8 cellular contexts compared by ENCODE assay signal in genomic region chr1:42924249-42925131, GRCh38. TPM values are rescaled to one million over a fixed set of nuclear protein-coding genes. Genes with fewer than 3 reads are reported as not detected.
A peak's percentile ranks its signal among the peaks of the same experiment; 100 is the strongest.
DNase-seq lines count a peak whose midpoint lies in the region; ATAC-seq, FAIRE-seq and TF ChIP-seq lines count a peak whose summit lies in the region.

No MANE protein-coding gene starts in this region.

- intact Hi-C loops in kidney (cut with DNase I): no loop called here

- FAIRE-seq in kidney (lab: Jason Lieb, UNC): no peak

- H3K4me3 ChIP-seq in AG09309 (ENCODE audit: control insufficient read depth, low read depth, low read length): peak overlapping the region; percentile 93
- peak overlapping the region; percentile 72 to 90 for H3K4me3 ChIP-seq in kidney (ENCODE audit: low read length in 2 of 2)

- H3K4me1 ChIP-seq in kidney (ENCODE audit: control insufficient read depth in 1 of 2, insufficient read depth in 1 of 2, low read depth in 1 of 2, low read length in 2 of 2): peaks cover 0 to 4% of the 10 kb centered on the region in 2 donors

- peak overlapping the region; percentile 70 to 79 for H3K9ac ChIP-seq in kidney (ENCODE audit: low read length in 2 of 2)

- peak overlapping the region; percentile 80 to 93 for H3K27ac ChIP-seq in kidney (ENCODE audit: low read depth in 2 of 2, low read length in 2 of 2)

- peak; percentile 89 for ATAC-seq in GM18907 (IDR thresholded peaks at IDR 0.05; ENCODE audit: unreplicated experiment)
- peak; percentile 92 for ATAC-seq in HG03159 (IDR thresholded peaks at IDR 0.05; ENCODE audit: unreplicated experiment)
- peak; percentile 94 for ATAC-seq in activated CD4-positive, CD25-positive, alpha-beta regulatory T cell treated with anti-CD3 and anti-CD28 coated beads, Interleukin-2, amount 50 U/mL, for 24 hours

- TF ChIP-seq CTCF in AG09309 (IDR thresholded peaks at IDR 0.05; ENCODE audit: control insufficient read depth, insufficient read depth, low read depth, low read length, missing control alignments): peak; percentile 15
- TF ChIP-seq CTCF in kidney (IDR thresholded peaks at IDR 0.05; ENCODE audit: borderline replicate concordance, extremely low read depth, insufficient read depth): no peak

- DNase-seq in AG09309 (ENCODE audit: low read depth): no peak
- DNase-seq in NCI-H226: peak; percentile 56
- DNase-seq in cerebellar nuclear complex (lab: John Stamatoyannopoulos, UW): peak; percentile 81 to 82
- peak; percentile 98 for DNase-seq in kidney
- DNase-seq in stimulated activated CD4-positive, alpha-beta T cell treated with anti-CD3 and anti-CD28 coated beads, Interleukin-15, amount 100 ng/mL, for 48 hours (ENCODE audit: low read depth in 2 of 2): peak; percentile 85 to 89

- peaks cover 9 to 26% of the 10 kb centered on the region in 2 donors for H3K36me3 ChIP-seq in kidney (ENCODE audit: control insufficient read depth in 1 of 2, insufficient read depth in 2 of 2, low read length in 2 of 2)

- no peaks in the 10 kb centered on the region for H3K9me3 ChIP-seq in kidney (ENCODE audit: control insufficient read depth in 1 of 2, low read length in 2 of 2)

RNA-seq across cellular contexts. Expression of gene SLC2A1, which starts 34.2 kb away (rescaled TPM):
- total RNA-seq in kidney: 55.9 TPM
- polyA plus RNA-seq in kidney (ENCODE audit: insufficient read depth, low read depth, low replicate concordance): 28.6 TPM
